ENCODE assay signal across 7 cellular contexts in genomic region chr2:54081574-54081973, GRCh38.
DNase-seq lines count a peak whose midpoint lies in the region; ATAC-seq, FAIRE-seq and TF ChIP-seq lines count a peak whose summit lies in the region.

No MANE protein-coding gene starts in this region.

- peak; percentile 99 for FAIRE-seq in GM19239 (lab: Jason Lieb, UNC)

- no peaks in the 10 kb centered on the region for H3K27me3 ChIP-seq in RWPE2 (ENCODE audit: insufficient read depth, poor library complexity, severe bottlenecking)

- ATAC-seq in HG02852 (IDR thresholded peaks at IDR 0.05; ENCODE audit: unreplicated experiment) (peak; percentile 96), RWPE2 (ENCODE audit: low read depth) (peak; percentile 87)

- no peak overlapping the region for H3K4me3 ChIP-seq in RWPE2 (ENCODE audit: severe bottlenecking)

- H3K27ac ChIP-seq in RWPE2 (ENCODE audit: poor library complexity, severe bottlenecking) = peak overlapping the region; percentile 37

- no peaks in the 10 kb centered on the region for H3K4me1 ChIP-seq in RWPE2 (ENCODE audit: insufficient read depth, poor library complexity, severe bottlenecking)

- no peak for TF ChIP-seq CTCF in RWPE2 (IDR thresholded peaks at IDR 0.05; ENCODE audit: poor library complexity, severe bottlenecking)

- no peaks in the 10 kb centered on the region for H3K9me3 ChIP-seq in RWPE2 (ENCODE audit: severe bottlenecking)

- DNase-seq in GM19239 (ENCODE audit: insufficient read length, low spot score) (peak; percentile 48), RWPE2 (ENCODE audit: low spot score) (peak; percentile 69), NCI-H1694 (lab: John Stamatoyannopoulos, UW) (no peak), globus pallidus (ENCODE audit: low spot score) (no peak), NCI-H2029 (lab: John Stamatoyannopoulos, UW) (no peak)
- peak; percentile 40 to 42 for DNase-seq in stimulated activated CD4-positive, alpha-beta T cell treated with anti-CD3 and anti-CD28 coated beads, Interleukin-2, amount 100 ng/mL, for 48 hours

- H3K36me3 ChIP-seq in RWPE2 (ENCODE audit: low read depth) = no peaks in the 10 kb centered on the region; the same call in 1 of the 2 replicates

Comparison
In these comparisons a context has a peak if more than half of its experiments do, and no peak if none do; other contexts are left out.
1. DNase-seq: peak in GM19239 (single experiment), RWPE2 (single experiment) and stimulated activated CD4-positive, alpha-beta T cell treated with anti-CD3 and anti-CD28 coated beads, Interleukin-2, amount 100 ng/mL, for 48 hours (2 of 2); none in NCI-H1694 (single experiment), globus pallidus (single experiment) and NCI-H2029 (single experiment).